In the genomic region with DNA sequence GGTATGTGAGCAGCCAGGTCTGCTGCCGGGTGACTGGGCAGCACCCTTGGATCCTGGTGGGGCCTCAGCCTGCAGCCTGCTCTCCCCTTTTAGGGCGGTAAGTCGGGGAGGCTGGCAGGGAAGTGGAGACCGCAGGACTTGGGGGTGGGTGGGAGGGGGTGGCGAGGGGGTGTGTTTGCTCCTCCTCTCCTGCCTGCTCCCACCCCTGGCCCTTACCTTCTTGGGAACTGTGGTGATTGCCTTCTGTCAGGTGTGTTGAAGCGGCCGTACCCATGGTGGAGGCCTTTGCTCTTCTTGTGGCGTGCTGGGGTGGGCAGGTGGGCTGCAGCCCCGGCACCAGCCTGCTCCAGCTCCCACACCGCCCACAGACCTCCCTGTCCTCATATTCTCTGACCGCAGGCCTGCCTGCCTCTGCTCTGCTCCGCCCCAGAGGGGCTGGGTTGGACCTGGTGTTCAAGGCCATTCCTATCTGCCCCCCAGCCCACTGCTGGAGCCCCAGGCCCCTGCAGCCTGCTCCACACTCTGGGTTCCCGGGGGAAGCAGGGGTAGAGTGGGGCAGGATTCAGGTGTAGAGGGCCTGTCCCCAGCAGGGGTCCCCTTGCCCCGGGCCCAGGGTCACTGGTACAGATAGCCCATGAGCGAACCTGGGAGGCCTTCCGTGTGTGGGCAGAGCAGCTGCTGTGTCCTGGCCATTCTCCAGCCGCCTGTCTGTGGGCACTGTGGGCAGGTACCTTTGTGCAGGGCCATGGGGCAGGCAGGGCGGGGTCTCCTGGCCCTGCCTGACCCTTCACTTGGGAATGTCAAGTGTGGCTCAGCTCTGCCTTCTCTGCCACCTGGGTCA, we compare ENCODE assay signal across 1 cellular context.
TF ChIP-seq lines count a peak whose summit lies in the region.

No MANE protein-coding gene starts in this region.

TF ChIP-seq in HepG2, 621 proteins besides CTCF, POLR2A, EP300 and RAD21 (continued from another document and continues in another):
- TF ChIP-seq IRX3 (CRISPR knock-in tag; IDR thresholded peaks at IDR 0.05; ENCODE audit: borderline replicate concordance, low read depth) (no peak), ZFP36 (IDR thresholded peaks at IDR 0.05; ENCODE audit: borderline replicate concordance, low read depth, low read length, partially characterized antibody) (no peak), POGK (CRISPR knock-in tag; conservative IDR thresholded peaks at IDR 0.05) (no peak; the same call in 1 of the 2 replicates), ZFP36L1 (CRISPR knock-in tag; IDR thresholded peaks at IDR 0.05) (peak; percentile 82; the same call in 1 of the 2 replicates), ZSCAN9 (CRISPR knock-in tag; IDR thresholded peaks at IDR 0.05; ENCODE audit: borderline replicate concordance) (peak; percentile 25; the same call in 1 of the 2 replicates), KDM2A (CRISPR knock-in tag; IDR thresholded peaks at IDR 0.05; ENCODE audit: borderline replicate concordance, low read depth) (peak; percentile 47), ZNF33A (CRISPR knock-in tag; IDR thresholded peaks at IDR 0.05; ENCODE audit: borderline replicate concordance) (no peak), GMEB1 (CRISPR knock-in tag; IDR thresholded peaks at IDR 0.05; ENCODE audit: borderline replicate concordance) (peak; percentile 41; the same call in 1 of the 2 replicates), ZFP90 (CRISPR knock-in tag; IDR thresholded peaks at IDR 0.05; ENCODE audit: borderline replicate concordance) (peak; percentile 73; the same call in 1 of the 2 replicates), ZNF879 (CRISPR knock-in tag; IDR thresholded peaks at IDR 0.05) (0 out of 2 replicates have a peak, but pooled peaks have one; percentile 44), GFI1 (CRISPR knock-in tag; IDR thresholded peaks at IDR 0.05; ENCODE audit: borderline replicate concordance) (peak; percentile 15; the same call in 1 of the 2 replicates), MAZ (IDR thresholded peaks at IDR 0.05; ENCODE audit: borderline replicate concordance, low read depth, low read length) (peak; percentile 40; the same call in 1 of the 2 replicates), MAZ (CRISPR knock-in tag; IDR thresholded peaks at IDR 0.05; ENCODE audit: low read depth) (no peak; the same call in 1 of the 2 replicates), IRF2 (CRISPR knock-in tag; IDR thresholded peaks at IDR 0.05) (peak; percentile 56), SMAD9 (CRISPR knock-in tag; IDR thresholded peaks at IDR 0.05) (no peak), ZNF572 (CRISPR knock-in tag; IDR thresholded peaks at IDR 0.05) (peak; percentile 32; the same call in 1 of the 2 replicates), ZNF772 (CRISPR knock-in tag; IDR thresholded peaks at IDR 0.05) (no peak), ELK4 (CRISPR knock-in tag; IDR thresholded peaks at IDR 0.05; ENCODE audit: borderline replicate concordance) (no peak; the same call in 1 of the 2 replicates), HDAC1 (CRISPR knock-in tag; IDR thresholded peaks at IDR 0.05) (peak; percentile 81), ZNF180 (CRISPR knock-in tag; IDR thresholded peaks at IDR 0.05; ENCODE audit: borderline replicate concordance, low read depth) (no peak), NFIC (IDR thresholded peaks at IDR 0.05; ENCODE audit: low read length) (no peak), KLF15 (CRISPR knock-in tag; IDR thresholded peaks at IDR 0.05; ENCODE audit: borderline replicate concordance) (no peak), JUND (CRISPR knock-in tag; IDR thresholded peaks at IDR 0.05) (no peak), RERE (CRISPR knock-in tag; IDR thresholded peaks at IDR 0.05; ENCODE audit: low read depth) (peak; percentile 69; the same call in 1 of the 2 replicates), KLF9 (CRISPR knock-in tag; IDR thresholded peaks at IDR 0.05; ENCODE audit: low read depth) (no peak), ZBTB38 (CRISPR knock-in tag; IDR thresholded peaks at IDR 0.05) (no peak), XBP1 (CRISPR knock-in tag; IDR thresholded peaks at IDR 0.05) (no peak)
- TF ChIP-seq, protein P1, sequence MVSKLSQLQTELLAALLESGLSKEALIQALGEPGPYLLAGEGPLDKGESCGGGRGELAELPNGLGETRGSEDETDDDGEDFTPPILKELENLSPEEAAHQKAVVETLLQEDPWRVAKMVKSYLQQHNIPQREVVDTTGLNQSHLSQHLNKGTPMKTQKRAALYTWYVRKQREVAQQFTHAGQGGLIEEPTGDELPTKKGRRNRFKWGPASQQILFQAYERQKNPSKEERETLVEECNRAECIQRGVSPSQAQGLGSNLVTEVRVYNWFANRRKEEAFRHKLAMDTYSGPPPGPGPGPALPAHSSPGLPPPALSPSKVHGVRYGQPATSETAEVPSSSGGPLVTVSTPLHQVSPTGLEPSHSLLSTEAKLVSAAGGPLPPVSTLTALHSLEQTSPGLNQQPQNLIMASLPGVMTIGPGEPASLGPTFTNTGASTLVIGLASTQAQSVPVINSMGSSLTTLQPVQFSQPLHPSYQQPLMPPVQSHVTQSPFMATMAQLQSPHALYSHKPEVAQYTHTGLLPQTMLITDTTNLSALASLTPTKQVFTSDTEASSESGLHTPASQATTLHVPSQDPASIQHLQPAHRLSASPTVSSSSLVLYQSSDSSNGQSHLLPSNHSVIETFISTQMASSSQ (IDR thresholded peaks at IDR 0.05; ENCODE audit: low read depth), result no peak
- TF ChIP-seq, protein P1 (CRISPR knock-in tag; IDR thresholded peaks at IDR 0.05; ENCODE audit: borderline replicate concordance), result peak; percentile 55; the same call in 1 of the 2 replicates
- TF ChIP-seq, protein P2, sequence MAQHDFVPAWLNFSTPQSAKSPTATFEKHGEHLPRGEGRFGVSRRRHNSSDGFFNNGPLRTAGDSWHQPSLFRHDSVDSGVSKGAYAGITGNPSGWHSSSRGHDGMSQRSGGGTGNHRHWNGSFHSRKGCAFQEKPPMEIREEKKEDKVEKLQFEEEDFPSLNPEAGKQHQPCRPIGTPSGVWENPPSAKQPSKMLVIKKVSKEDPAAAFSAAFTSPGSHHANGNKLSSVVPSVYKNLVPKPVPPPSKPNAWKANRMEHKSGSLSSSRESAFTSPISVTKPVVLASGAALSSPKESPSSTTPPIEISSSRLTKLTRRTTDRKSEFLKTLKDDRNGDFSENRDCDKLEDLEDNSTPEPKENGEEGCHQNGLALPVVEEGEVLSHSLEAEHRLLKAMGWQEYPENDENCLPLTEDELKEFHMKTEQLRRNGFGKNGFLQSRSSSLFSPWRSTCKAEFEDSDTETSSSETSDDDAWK (CRISPR knock-in tag; IDR thresholded peaks at IDR 0.05), result no peak
- TF ChIP-seq, protein P3, sequence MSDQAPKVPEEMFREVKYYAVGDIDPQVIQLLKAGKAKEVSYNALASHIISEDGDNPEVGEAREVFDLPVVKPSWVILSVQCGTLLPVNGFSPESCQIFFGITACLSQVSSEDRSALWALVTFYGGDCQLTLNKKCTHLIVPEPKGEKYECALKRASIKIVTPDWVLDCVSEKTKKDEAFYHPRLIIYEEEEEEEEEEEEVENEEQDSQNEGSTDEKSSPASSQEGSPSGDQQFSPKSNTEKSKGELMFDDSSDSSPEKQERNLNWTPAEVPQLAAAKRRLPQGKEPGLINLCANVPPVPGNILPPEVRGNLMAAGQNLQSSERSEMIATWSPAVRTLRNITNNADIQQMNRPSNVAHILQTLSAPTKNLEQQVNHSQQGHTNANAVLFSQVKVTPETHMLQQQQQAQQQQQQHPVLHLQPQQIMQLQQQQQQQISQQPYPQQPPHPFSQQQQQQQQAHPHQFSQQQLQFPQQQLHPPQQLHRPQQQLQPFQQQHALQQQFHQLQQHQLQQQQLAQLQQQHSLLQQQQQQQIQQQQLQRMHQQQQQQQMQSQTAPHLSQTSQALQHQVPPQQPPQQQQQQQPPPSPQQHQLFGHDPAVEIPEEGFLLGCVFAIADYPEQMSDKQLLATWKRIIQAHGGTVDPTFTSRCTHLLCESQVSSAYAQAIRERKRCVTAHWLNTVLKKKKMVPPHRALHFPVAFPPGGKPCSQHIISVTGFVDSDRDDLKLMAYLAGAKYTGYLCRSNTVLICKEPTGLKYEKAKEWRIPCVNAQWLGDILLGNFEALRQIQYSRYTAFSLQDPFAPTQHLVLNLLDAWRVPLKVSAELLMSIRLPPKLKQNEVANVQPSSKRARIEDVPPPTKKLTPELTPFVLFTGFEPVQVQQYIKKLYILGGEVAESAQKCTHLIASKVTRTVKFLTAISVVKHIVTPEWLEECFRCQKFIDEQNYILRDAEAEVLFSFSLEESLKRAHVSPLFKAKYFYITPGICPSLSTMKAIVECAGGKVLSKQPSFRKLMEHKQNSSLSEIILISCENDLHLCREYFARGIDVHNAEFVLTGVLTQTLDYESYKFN (CRISPR knock-in tag; conservative IDR thresholded peaks at IDR 0.05), result peak; percentile 90
- TF ChIP-seq, protein P4, sequence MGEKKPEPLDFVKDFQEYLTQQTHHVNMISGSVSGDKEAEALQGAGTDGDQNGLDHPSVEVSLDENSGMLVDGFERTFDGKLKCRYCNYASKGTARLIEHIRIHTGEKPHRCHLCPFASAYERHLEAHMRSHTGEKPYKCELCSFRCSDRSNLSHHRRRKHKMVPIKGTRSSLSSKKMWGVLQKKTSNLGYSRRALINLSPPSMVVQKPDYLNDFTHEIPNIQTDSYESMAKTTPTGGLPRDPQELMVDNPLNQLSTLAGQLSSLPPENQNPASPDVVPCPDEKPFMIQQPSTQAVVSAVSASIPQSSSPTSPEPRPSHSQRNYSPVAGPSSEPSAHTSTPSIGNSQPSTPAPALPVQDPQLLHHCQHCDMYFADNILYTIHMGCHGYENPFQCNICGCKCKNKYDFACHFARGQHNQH (CRISPR knock-in tag; IDR thresholded peaks at IDR 0.05), result peak; percentile 46
